21 cellular contexts compared by ENCODE assay signal in genomic region chr11:115184901-115185300, GRCh38.
"Had no signal": no experiment of that assay in that cellular context is flagged by ENCODE, and none has a peak within 500 bp of the region (broad histone marks: within the 10 kb centered on the region; RNA-seq: fewer than 3 reads in every experiment).

No MANE protein-coding gene starts in this region.

- ATAC-seq: activated T-cell treated with anti-CD3 and anti-CD28 coated beads, Interleukin-2, amount 50 U/mL, for 72 hours had no signal

- H3K4me1 ChIP-seq: breast epithelium, SJCRH30 had no signal

- H3K27me3 ChIP-seq: breast epithelium, SJCRH30 had no signal

- DNase-seq: activated CD4-positive, alpha-beta memory T cell treated with anti-CD3 and anti-CD28 coated beads, Interleukin-2, amount 10 ng/mL, durations not matched to agents 7 days and 5 days; activated CD4-positive, alpha-beta T cell treated with anti-CD3 and anti-CD28 coated beads, Interleukin-2, amount 50 U/mL, for 1 hour; activated CD4-positive, CD25-positive, alpha-beta regulatory T cell; activated CD8-positive, alpha-beta memory T cell treated with anti-CD3 and anti-CD28 coated beads, Interleukin-2, amount 50 U/mL, for 4 hours; activated naive CD4-positive, alpha-beta T cell treated with anti-CD3 and anti-CD28 coated beads, Interleukin-2, amount 50 U/mL, for 16 hours; activated naive CD8-positive, alpha-beta T cell treated with anti-CD3 and anti-CD28 coated beads, Interleukin-2, amount 10 ng/mL, durations not matched to agents 7 days and 5 days; activated T-cell treated with anti-CD3 and anti-CD28 coated beads, Interleukin-2, amount 50 U/mL, for 72 hours; aorta; KG1; NCI-H1105; NCI-H1436; NCI-H1694 treated with DMSO at 0.1 percent for 48 hours; NCI-H2081 treated with DMSO at 0.1 percent for 48 hours; NCI-H446 treated with DMSO at 0.1 percent for 48 hours; NCI-H524 treated with DMSO at 0.1 percent for 48 hours; NCI-H748 treated with DMSO at 0.1 percent for 48 hours; SJCRH30; SK-N-SH; T-helper 1 cell had no signal

- H3K27ac ChIP-seq: breast epithelium, SJCRH30, VCaP had no signal

- H3K9me3 ChIP-seq: breast epithelium, SJCRH30, SK-N-SH had no signal

- H3K4me3 ChIP-seq: breast epithelium, SJCRH30 had no signal

- H3K36me3 ChIP-seq: breast epithelium, SJCRH30 had no signal
